ENCODE assay signal across 1 cellular context in the genomic region with DNA sequence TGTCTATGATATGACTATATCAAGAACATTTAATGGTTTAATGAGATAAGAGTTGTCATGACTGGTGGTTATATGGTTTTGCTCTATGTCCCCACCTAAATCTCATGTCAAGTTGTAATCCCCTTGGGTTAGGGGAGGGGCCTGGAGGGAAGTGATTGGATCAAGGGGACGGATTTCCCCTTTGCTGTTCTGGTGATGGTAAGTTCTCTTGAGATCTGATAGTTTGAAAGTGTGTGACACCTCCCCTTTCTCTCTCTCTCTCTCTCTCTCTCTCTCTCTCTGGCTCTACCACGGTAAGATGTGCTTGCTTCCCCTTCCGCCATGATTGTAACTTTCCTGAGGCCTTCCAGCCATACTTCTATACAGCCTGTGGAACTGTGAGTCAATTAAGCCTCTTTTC.
TF ChIP-seq lines count a peak whose summit lies in the region.

No MANE protein-coding gene starts in this region.

TF ChIP-seq in H1, 55 proteins besides CTCF, POLR2A, EP300 and RAD21:
- no peak for TF ChIP-seq SP4 (IDR thresholded peaks at IDR 0.05; ENCODE audit: low read length)
- TF ChIP-seq JUND (IDR thresholded peaks at IDR 0.05; ENCODE audit: low read length) = no peak
- TF ChIP-seq KDM1A (IDR thresholded peaks at IDR 0.05; ENCODE audit: borderline replicate concordance, low read length) = no peak
- no peak for TF ChIP-seq SUZ12 (IDR thresholded peaks at IDR 0.05; ENCODE audit: low read length)
- no peak for TF ChIP-seq SP1 (IDR thresholded peaks at IDR 0.05; ENCODE audit: low read depth, low read length)
- TF ChIP-seq MAFK (IDR thresholded peaks at IDR 0.05; ENCODE audit: low read depth, low read length) = no peak
- TF ChIP-seq NANOG (IDR thresholded peaks at IDR 0.05; ENCODE audit: insufficient read depth, low read depth, low read length, poor library complexity, severe bottlenecking) = no peak
- TF ChIP-seq NRF1 (IDR thresholded peaks at IDR 0.05; ENCODE audit: low read depth, low read length) = no peak
- no peak for TF ChIP-seq CHD1 (IDR thresholded peaks at IDR 0.05; ENCODE audit: low read depth, low read length)
TF ChIP-seq in H1: peak in this region for 0.
